1 cellular context compared by ENCODE assay signal in the genomic region with DNA sequence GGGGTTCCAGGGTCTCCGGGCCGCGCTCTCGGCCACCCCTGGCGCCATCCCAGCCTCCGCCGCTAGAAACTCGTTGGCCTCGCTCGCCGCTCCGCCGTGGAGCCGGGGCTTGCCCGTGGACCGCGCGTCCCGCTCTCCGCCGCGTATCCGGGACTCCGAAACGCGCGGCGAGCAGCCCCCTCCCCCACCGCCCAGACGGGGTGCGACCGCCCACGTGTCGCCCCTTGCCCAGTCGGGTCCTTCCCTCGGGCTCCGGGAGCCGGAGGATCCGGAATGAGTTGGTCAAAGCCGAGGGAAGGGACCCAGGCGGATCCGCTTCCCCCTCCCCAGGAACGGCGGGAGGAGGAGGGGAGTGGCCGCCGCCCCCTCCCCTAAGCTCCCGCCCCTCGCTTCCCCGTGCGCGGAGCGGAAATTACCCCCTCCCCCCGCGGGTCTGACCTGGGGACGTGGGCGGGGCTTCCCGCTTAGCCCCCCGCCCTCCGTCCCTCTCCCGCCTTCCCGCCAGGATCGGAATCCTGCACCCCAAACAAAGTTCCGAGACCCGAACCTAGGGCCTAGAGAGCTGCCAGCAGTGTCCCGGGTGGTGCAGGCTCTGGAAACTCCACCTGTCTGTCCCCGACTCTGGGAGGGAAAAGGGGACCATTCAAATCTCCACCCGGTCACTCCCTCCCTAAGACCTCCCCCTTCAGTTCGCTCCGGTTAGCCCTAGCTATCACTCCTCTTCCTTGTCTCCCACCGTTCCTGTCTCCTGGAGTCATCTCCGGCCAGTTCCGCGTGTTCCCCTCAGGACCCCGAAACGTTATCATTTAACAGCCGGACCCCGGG.
A peak's percentile ranks its signal among the peaks of the same experiment; 100 is the strongest.
TF ChIP-seq lines count a peak whose summit lies in the region.

No MANE protein-coding gene starts in this region.

TF ChIP-seq in HepG2, 621 proteins besides CTCF, POLR2A, EP300 and RAD21 (continued from another document and continues in another):
- TF ChIP-seq, protein P1, sequence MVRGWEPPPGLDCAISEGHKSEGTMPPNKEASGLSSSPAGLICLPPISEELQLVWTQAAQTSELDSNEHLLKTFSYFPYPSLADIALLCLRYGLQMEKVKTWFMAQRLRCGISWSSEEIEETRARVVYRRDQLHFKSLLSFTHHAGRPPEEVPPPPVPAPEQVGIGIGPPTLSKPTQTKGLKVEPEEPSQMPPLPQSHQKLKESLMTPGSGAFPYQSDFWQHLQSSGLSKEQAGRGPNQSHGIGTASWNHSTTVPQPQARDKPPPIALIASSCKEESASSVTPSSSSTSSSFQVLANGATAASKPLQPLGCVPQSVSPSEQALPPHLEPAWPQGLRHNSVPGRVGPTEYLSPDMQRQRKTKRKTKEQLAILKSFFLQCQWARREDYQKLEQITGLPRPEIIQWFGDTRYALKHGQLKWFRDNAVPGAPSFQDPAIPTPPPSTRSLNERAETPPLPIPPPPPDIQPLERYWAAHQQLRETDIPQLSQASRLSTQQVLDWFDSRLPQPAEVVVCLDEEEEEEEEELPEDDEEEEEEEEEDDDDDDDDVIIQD (CRISPR knock-in tag; IDR thresholded peaks at IDR 0.05; ENCODE audit: low read depth) = peak; percentile 56; the same call in 1 of the 2 replicates
- TF ChIP-seq, protein P2, sequence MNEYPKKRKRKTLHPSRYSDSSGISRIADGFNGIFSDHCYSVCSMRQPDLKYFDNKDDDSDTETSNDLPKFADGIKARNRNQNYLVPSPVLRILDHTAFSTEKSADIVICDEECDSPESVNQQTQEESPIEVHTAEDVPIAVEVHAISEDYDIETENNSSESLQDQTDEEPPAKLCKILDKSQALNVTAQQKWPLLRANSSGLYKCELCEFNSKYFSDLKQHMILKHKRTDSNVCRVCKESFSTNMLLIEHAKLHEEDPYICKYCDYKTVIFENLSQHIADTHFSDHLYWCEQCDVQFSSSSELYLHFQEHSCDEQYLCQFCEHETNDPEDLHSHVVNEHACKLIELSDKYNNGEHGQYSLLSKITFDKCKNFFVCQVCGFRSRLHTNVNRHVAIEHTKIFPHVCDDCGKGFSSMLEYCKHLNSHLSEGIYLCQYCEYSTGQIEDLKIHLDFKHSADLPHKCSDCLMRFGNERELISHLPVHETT (CRISPR knock-in tag; conservative IDR thresholded peaks at IDR 0.05) = peak; percentile 97
- TF ChIP-seq RORA (CRISPR knock-in tag; IDR thresholded peaks at IDR 0.05) = no peak
- TF ChIP-seq, protein P3, sequence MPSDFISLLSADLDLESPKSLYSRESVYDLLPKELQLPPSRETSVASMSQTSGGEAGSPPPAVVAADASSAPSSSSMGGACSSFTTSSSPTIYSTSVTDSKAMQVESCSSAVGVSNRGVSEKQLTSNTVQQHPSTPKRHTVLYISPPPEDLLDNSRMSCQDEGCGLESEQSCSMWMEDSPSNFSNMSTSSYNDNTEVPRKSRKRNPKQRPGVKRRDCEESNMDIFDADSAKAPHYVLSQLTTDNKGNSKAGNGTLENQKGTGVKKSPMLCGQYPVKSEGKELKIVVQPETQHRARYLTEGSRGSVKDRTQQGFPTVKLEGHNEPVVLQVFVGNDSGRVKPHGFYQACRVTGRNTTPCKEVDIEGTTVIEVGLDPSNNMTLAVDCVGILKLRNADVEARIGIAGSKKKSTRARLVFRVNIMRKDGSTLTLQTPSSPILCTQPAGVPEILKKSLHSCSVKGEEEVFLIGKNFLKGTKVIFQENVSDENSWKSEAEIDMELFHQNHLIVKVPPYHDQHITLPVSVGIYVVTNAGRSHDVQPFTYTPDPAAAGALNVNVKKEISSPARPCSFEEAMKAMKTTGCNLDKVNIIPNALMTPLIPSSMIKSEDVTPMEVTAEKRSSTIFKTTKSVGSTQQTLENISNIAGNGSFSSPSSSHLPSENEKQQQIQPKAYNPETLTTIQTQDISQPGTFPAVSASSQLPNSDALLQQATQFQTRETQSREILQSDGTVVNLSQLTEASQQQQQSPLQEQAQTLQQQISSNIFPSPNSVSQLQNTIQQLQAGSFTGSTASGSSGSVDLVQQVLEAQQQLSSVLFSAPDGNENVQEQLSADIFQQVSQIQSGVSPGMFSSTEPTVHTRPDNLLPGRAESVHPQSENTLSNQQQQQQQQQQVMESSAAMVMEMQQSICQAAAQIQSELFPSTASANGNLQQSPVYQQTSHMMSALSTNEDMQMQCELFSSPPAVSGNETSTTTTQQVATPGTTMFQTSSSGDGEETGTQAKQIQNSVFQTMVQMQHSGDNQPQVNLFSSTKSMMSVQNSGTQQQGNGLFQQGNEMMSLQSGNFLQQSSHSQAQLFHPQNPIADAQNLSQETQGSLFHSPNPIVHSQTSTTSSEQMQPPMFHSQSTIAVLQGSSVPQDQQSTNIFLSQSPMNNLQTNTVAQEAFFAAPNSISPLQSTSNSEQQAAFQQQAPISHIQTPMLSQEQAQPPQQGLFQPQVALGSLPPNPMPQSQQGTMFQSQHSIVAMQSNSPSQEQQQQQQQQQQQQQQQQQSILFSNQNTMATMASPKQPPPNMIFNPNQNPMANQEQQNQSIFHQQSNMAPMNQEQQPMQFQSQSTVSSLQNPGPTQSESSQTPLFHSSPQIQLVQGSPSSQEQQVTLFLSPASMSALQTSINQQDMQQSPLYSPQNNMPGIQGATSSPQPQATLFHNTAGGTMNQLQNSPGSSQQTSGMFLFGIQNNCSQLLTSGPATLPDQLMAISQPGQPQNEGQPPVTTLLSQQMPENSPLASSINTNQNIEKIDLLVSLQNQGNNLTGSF (CRISPR knock-in tag; IDR thresholded peaks at IDR 0.05) = peak; percentile 52; the same call in 1 of the 2 replicates
- TF ChIP-seq GTF2F1 (IDR thresholded peaks at IDR 0.05; ENCODE audit: low read length) = no peak
- TF ChIP-seq ZNF672 (CRISPR knock-in tag; IDR thresholded peaks at IDR 0.05) = no peak
- TF ChIP-seq, protein P4, sequence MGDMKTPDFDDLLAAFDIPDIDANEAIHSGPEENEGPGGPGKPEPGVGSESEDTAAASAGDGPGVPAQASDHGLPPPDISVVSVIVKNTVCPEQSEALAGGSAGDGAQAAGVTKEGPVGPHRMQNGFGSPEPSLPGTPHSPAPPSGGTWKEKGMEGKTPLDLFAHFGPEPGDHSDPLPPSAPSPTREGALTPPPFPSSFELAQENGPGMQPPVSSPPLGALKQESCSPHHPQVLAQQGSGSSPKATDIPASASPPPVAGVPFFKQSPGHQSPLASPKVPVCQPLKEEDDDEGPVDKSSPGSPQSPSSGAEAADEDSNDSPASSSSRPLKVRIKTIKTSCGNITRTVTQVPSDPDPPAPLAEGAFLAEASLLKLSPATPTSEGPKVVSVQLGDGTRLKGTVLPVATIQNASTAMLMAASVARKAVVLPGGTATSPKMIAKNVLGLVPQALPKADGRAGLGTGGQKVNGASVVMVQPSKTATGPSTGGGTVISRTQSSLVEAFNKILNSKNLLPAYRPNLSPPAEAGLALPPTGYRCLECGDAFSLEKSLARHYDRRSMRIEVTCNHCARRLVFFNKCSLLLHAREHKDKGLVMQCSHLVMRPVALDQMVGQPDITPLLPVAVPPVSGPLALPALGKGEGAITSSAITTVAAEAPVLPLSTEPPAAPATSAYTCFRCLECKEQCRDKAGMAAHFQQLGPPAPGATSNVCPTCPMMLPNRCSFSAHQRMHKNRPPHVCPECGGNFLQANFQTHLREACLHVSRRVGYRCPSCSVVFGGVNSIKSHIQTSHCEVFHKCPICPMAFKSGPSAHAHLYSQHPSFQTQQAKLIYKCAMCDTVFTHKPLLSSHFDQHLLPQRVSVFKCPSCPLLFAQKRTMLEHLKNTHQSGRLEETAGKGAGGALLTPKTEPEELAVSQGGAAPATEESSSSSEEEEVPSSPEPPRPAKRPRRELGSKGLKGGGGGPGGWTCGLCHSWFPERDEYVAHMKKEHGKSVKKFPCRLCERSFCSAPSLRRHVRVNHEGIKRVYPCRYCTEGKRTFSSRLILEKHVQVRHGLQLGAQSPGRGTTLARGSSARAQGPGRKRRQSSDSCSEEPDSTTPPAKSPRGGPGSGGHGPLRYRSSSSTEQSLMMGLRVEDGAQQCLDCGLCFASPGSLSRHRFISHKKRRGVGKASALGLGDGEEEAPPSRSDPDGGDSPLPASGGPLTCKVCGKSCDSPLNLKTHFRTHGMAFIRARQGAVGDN (CRISPR knock-in tag; IDR thresholded peaks at IDR 0.05) = peak; percentile 92
- TF ChIP-seq, protein P5, sequence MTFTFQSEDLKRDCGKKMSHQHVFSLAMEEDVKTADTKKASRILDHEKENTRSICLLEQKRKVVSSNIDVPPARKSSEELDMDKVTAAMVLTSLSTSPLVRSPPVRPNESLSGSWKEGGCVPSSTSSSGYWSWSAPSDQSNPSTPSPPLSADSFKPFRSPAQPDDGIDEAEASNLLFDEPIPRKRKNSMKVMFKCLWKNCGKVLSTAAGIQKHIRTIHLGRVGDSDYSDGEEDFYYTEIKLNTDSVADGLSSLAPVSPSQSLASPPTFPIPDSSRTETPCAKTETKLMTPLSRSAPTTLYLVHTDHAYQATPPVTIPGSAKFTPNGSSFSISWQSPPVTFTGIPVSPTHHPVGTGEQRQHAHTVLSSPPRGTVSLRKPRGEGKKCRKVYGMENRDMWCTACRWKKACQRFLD (CRISPR knock-in tag; IDR thresholded peaks at IDR 0.05; ENCODE audit: borderline replicate concordance) = peak; percentile 87
- peak; percentile 93; the same call in 1 of the 2 replicates for TF ChIP-seq KLF15 (CRISPR knock-in tag; IDR thresholded peaks at IDR 0.05; ENCODE audit: borderline replicate concordance)
- TF ChIP-seq, protein P6, sequence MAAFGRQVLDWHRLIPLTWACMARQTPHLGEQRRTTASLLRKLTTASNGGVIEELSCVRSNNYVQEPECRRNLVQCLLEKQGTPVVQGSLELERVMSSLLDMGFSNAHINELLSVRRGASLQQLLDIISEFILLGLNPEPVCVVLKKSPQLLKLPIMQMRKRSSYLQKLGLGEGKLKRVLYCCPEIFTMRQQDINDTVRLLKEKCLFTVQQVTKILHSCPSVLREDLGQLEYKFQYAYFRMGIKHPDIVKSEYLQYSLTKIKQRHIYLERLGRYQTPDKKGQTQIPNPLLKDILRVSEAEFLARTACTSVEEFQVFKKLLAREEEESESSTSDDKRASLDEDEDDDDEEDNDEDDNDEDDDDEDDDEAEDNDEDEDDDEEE (CRISPR knock-in tag; IDR thresholded peaks at IDR 0.05) = no peak; the same call in 1 of the 2 replicates
- TF ChIP-seq, protein P7, sequence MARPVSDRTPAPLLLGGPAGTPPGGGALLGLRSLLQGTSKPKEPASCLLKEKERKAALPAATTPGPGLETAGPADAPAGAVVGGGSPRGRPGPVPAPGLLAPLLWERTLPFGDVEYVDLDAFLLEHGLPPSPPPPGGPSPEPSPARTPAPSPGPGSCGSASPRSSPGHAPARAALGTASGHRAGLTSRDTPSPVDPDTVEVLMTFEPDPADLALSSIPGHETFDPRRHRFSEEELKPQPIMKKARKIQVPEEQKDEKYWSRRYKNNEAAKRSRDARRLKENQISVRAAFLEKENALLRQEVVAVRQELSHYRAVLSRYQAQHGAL (CRISPR knock-in tag; IDR thresholded peaks at IDR 0.05; ENCODE audit: not compliant biosample characterization) = no peak
- TF ChIP-seq, protein P8, sequence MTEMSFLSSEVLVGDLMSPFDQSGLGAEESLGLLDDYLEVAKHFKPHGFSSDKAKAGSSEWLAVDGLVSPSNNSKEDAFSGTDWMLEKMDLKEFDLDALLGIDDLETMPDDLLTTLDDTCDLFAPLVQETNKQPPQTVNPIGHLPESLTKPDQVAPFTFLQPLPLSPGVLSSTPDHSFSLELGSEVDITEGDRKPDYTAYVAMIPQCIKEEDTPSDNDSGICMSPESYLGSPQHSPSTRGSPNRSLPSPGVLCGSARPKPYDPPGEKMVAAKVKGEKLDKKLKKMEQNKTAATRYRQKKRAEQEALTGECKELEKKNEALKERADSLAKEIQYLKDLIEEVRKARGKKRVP (CRISPR knock-in tag; IDR thresholded peaks at IDR 0.05) = no peak; a peak in 1 of 4 replicates
- TF ChIP-seq ZBTB7B (CRISPR knock-in tag; IDR thresholded peaks at IDR 0.05) = no peak; the same call in none of the 2 replicates
- TF ChIP-seq HES4 (CRISPR knock-in tag; IDR thresholded peaks at IDR 0.05; ENCODE audit: borderline replicate concordance) = peak; percentile 89
- TF ChIP-seq ZNF749 (CRISPR knock-in tag; IDR thresholded peaks at IDR 0.05; ENCODE audit: borderline replicate concordance) = 0 out of 2 replicates have a peak, but pooled peaks have one; percentile 95
- peak; percentile 59; the same call in 1 of the 2 replicates for TF ChIP-seq ZNF33A (CRISPR knock-in tag; IDR thresholded peaks at IDR 0.05; ENCODE audit: borderline replicate concordance)
- TF ChIP-seq, protein P9, sequence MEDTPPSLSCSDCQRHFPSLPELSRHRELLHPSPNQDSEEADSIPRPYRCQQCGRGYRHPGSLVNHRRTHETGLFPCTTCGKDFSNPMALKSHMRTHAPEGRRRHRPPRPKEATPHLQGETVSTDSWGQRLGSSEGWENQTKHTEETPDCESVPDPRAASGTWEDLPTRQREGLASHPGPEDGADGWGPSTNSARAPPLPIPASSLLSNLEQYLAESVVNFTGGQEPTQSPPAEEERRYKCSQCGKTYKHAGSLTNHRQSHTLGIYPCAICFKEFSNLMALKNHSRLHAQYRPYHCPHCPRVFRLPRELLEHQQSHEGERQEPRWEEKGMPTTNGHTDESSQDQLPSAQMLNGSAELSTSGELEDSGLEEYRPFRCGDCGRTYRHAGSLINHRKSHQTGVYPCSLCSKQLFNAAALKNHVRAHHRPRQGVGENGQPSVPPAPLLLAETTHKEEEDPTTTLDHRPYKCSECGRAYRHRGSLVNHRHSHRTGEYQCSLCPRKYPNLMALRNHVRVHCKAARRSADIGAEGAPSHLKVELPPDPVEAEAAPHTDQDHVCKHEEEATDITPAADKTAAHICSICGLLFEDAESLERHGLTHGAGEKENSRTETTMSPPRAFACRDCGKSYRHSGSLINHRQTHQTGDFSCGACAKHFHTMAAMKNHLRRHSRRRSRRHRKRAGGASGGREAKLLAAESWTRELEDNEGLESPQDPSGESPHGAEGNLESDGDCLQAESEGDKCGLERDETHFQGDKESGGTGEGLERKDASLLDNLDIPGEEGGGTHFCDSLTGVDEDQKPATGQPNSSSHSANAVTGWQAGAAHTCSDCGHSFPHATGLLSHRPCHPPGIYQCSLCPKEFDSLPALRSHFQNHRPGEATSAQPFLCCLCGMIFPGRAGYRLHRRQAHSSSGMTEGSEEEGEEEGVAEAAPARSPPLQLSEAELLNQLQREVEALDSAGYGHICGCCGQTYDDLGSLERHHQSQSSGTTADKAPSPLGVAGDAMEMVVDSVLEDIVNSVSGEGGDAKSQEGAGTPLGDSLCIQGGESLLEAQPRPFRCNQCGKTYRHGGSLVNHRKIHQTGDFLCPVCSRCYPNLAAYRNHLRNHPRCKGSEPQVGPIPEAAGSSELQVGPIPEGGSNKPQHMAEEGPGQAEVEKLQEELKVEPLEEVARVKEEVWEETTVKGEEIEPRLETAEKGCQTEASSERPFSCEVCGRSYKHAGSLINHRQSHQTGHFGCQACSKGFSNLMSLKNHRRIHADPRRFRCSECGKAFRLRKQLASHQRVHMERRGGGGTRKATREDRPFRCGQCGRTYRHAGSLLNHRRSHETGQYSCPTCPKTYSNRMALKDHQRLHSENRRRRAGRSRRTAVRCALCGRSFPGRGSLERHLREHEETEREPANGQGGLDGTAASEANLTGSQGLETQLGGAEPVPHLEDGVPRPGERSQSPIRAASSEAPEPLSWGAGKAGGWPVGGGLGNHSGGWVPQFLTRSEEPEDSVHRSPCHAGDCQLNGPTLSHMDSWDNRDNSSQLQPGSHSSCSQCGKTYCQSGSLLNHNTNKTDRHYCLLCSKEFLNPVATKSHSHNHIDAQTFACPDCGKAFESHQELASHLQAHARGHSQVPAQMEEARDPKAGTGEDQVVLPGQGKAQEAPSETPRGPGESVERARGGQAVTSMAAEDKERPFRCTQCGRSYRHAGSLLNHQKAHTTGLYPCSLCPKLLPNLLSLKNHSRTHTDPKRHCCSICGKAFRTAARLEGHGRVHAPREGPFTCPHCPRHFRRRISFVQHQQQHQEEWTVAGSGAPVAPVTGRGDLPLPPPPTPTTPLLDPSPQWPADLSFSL (CRISPR knock-in tag; IDR thresholded peaks at IDR 0.05) = no peak
